Comparison of ENCODE assay signal across 21 cellular contexts in the genomic region with DNA sequence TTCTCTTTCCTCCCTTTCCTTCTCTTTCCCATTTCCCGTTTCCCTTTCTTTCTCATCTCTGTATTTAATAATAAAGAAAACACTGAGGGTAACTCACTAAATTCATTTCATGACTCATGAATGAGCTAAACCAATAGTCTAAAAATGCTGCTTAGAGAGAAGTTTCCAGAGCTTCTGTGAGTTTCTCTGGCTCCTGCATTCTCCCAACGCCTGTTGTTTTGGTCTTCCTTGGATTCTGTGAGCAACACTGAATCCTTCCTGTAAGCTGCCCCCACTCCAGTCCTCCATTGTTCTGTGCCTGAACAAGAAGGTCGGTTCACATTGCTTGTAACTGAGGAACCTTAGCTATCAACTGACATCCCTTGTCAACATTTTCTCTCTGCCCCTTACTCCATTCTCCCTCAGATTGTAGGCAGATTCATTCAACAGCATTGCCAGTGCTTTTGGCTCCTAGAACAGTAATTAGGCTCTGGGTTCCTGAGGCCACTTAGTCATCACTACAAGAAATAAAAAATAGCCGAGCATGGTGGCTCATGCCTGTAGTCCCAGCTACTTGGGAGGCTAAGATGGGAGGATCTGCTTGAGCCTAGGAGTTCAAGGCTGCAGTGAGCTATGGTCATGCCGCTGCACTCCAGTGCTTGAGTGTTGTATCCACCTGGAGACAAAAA.
DNase-seq lines count a peak whose midpoint lies in the region; ATAC-seq, FAIRE-seq and TF ChIP-seq lines count a peak whose summit lies in the region.
"Had no signal": no experiment of that assay in that cellular context is flagged by ENCODE, and none has a peak within 500 bp of the region (broad histone marks: within the 10 kb centered on the region; RNA-seq: fewer than 3 reads in every experiment).

No MANE protein-coding gene starts in this region.

- H3K27me3 ChIP-seq in astrocyte (ENCODE audit: insufficient read depth, low read length) (no peaks in the 10 kb centered on the region), aorta (ENCODE audit: control insufficient read depth in 1 of 2, insufficient read depth in 2 of 2, low read length in 1 of 2) (no peaks in the 10 kb centered on the region)
- H3K27me3 ChIP-seq: BLaER1, body of pancreas, MG63, right lobe of liver, uterus had no signal

- H2AFZ ChIP-seq in astrocyte (ENCODE audit: low read depth, low read length) = peak overlapping the region; percentile 38

- TF ChIP-seq CTCF in astrocyte (IDR thresholded peaks at IDR 0.05; ENCODE audit: insufficient read depth, low read depth, low read length) (no peak), fibroblast of villous mesenchyme (IDR thresholded peaks at IDR 0.05; ENCODE audit: insufficient read depth, low read depth, low read length) (no peak), GM10266 (IDR thresholded peaks at IDR 0.05; ENCODE audit: control insufficient read depth, insufficient read depth, low read depth, missing control alignments) (no peak)

- intact Hi-C loops in aorta (cut with DNase I) = loop anchor here (5.0 kb wide), 2 partner anchors 40 to 90 kb away; no protein-coding TSS in a partner anchor

- peak overlapping the region; percentile 7 for H3K4me2 ChIP-seq in astrocyte (ENCODE audit: low read length)
- H3K4me2 ChIP-seq: BLaER1 had no signal

- H3K4me1 ChIP-seq in astrocyte (ENCODE audit: insufficient read depth, low read length) (peaks cover 7% of the 10 kb centered on the region), aorta (ENCODE audit: control insufficient read depth in 1 of 2, insufficient read depth in 2 of 2, low read length in 2 of 2) (peaks cover 2 to 9% of the 10 kb centered on the region in 2 donors)
- H3K4me1 ChIP-seq: BLaER1, body of pancreas, uterus had no signal

- peaks cover 6% of the 10 kb centered on the region for H3K4me1 Mint-ChIP-seq in astrocyte (ENCODE audit: low read depth, unreplicated experiment)
- H3K4me1 Mint-ChIP-seq in activated T-cell treated with anti-CD3 and anti-CD28 coated beads, Interleukin-2, amount 50 U/mL, for 4 hours (ENCODE audit: low read depth) = no peaks in the 10 kb centered on the region

- peak overlapping the region; percentile 86 for H3K27ac Mint-ChIP-seq in astrocyte (ENCODE audit: unreplicated experiment)
- no peak overlapping the region for H3K27ac Mint-ChIP-seq in activated naive CD4-positive, alpha-beta T cell treated with anti-CD3 and anti-CD28 coated beads, Interleukin-2, amount 50 U/mL, for 72 hours
- H3K27ac Mint-ChIP-seq: activated naive CD4-positive, alpha-beta T cell treated with anti-CD3 and anti-CD28 coated beads for 36 hours had no signal

- H4K20me1 ChIP-seq in astrocyte (ENCODE audit: insufficient read depth, low read length) = no peaks in the 10 kb centered on the region
- H4K20me1 ChIP-seq: BLaER1 had no signal

- no peak for FAIRE-seq in astrocyte (lab: Jason Lieb, UNC)
- FAIRE-seq: D721Med, HepG2 had no signal

- peak overlapping the region; percentile 7 for H3K9ac ChIP-seq in astrocyte (ENCODE audit: low read length)
- H3K9ac ChIP-seq: BLaER1 had no signal

- DNase-seq in HCEC 1CT (peak; percentile 35), astrocyte (ENCODE audit: low read depth) (peak; percentile 39), fibroblast of villous mesenchyme (ENCODE audit: low read depth) (peak; percentile 28), aorta (no peak), GM10266 (ENCODE audit: extremely low spot score) (no peak)
- DNase-seq in activated naive CD4-positive, alpha-beta T cell treated with anti-CD3 and anti-CD28 coated beads, Interleukin-2, amount 50 U/mL, for 72 hours (ENCODE audit: low spot score in 2 of 2) = no peak
- no peak for DNase-seq in activated T-cell treated with anti-CD3 and anti-CD28 coated beads, Interleukin-2, amount 50 U/mL, for 4 hours
- DNase-seq: activated CD4-positive, alpha-beta T cell treated with anti-CD3 and anti-CD28 coated beads, Interleukin-2, amount 50 U/mL, for 1 hour; activated naive CD4-positive, alpha-beta T cell treated with anti-CD3 and anti-CD28 coated beads for 36 hours; body of pancreas; head of caudate nucleus; MG63; NCI-H1436 treated with DMSO at 0.1 percent for 48 hours; NCI-H774; occipital lobe; right lobe of liver; uterus had no signal

- H3K79me2 ChIP-seq in astrocyte (ENCODE audit: insufficient read depth, low read length) = no peaks in the 10 kb centered on the region

- H3K36me3 ChIP-seq in astrocyte (ENCODE audit: insufficient read depth, low read length) = no peaks in the 10 kb centered on the region
- H3K36me3 ChIP-seq in aorta (ENCODE audit: control insufficient read depth in 1 of 2, insufficient read depth in 2 of 2, low read length in 1 of 2) = no peaks in the 10 kb centered on the region
- H3K36me3 ChIP-seq: BLaER1, MG63, right lobe of liver, uterus had no signal

- H3K4me3 ChIP-seq in astrocyte (ENCODE audit: insufficient read depth, low read depth, low read length) (no peak overlapping the region), fibroblast of villous mesenchyme (ENCODE audit: low read depth, low read length) (no peak overlapping the region), aorta (ENCODE audit: low read length in 2 of 2) (no peak overlapping the region)
- H3K4me3 ChIP-seq: BLaER1, body of pancreas, MG63, right lobe of liver, SK-N-MC, uterus had no signal

- H3K9me3 Mint-ChIP-seq in astrocyte (ENCODE audit: unreplicated experiment) = peaks cover 2% of the 10 kb centered on the region
- H3K9me3 Mint-ChIP-seq in activated naive CD4-positive, alpha-beta T cell treated with anti-CD3 and anti-CD28 coated beads, Interleukin-2, amount 50 U/mL, for 72 hours = peaks cover 16 to 18% of the 10 kb centered on the region in 2 donors
- peaks cover 6% of the 10 kb centered on the region for H3K9me3 Mint-ChIP-seq in activated T-cell treated with anti-CD3 and anti-CD28 coated beads, Interleukin-2, amount 50 U/mL, for 4 hours
- H3K9me3 Mint-ChIP-seq: activated naive CD4-positive, alpha-beta T cell treated with anti-CD3 and anti-CD28 coated beads for 36 hours had no signal

- no peak overlapping the region for H3K4me3 Mint-ChIP-seq in astrocyte (ENCODE audit: unreplicated experiment)
- H3K4me3 Mint-ChIP-seq in activated T-cell treated with anti-CD3 and anti-CD28 coated beads, Interleukin-2, amount 50 U/mL, for 4 hours = no peak overlapping the region
- H3K4me3 Mint-ChIP-seq: activated naive CD4-positive, alpha-beta T cell treated with anti-CD3 and anti-CD28 coated beads for 36 hours had no signal

- 37 to 40% methylated on average over 5 of the region's 5 CpGs for WGBS in aorta, 2 donors

- H3K27me3 Mint-ChIP-seq in astrocyte (ENCODE audit: low read depth, unreplicated experiment) = peaks cover 13% of the 10 kb centered on the region
- H3K27me3 Mint-ChIP-seq in activated T-cell treated with anti-CD3 and anti-CD28 coated beads, Interleukin-2, amount 50 U/mL, for 4 hours (ENCODE audit: low read depth) = no peaks in the 10 kb centered on the region

- no peak for ATAC-seq in aorta (ENCODE audit: low FRiP score)
- no peak for ATAC-seq in activated naive CD4-positive, alpha-beta T cell treated with anti-CD3 and anti-CD28 coated beads, Interleukin-2, amount 50 U/mL, for 72 hours
- ATAC-seq in activated T-cell treated with anti-CD3 and anti-CD28 coated beads, Interleukin-2, amount 50 U/mL, for 4 hours = no peak
- ATAC-seq: body of pancreas, HepG2, right lobe of liver had no signal

- peak overlapping the region; percentile 48 for H3K27ac ChIP-seq in astrocyte (ENCODE audit: low read depth, low read length)
- H3K27ac ChIP-seq in aorta (ENCODE audit: low read depth in 1 of 2, low read length in 2 of 2) = peak overlapping the region; percentile 73 to 90
- H3K27ac ChIP-seq: BLaER1, body of pancreas, right lobe of liver, SK-N-MC, uterus had no signal

- H3K9me3 ChIP-seq in astrocyte (ENCODE audit: insufficient read depth, low read depth, low read length) (no peaks in the 10 kb centered on the region), aorta (ENCODE audit: control insufficient read depth, low read length) (no peaks in the 10 kb centered on the region)
- H3K9me3 ChIP-seq: BLaER1, body of pancreas, MG63, right lobe of liver, uterus had no signal

- no peaks in the 10 kb centered on the region for H3K36me3 Mint-ChIP-seq in astrocyte (ENCODE audit: low read depth, unreplicated experiment)
- no peaks in the 10 kb centered on the region for H3K36me3 Mint-ChIP-seq in activated naive CD4-positive, alpha-beta T cell treated with anti-CD3 and anti-CD28 coated beads, Interleukin-2, amount 50 U/mL, for 72 hours
- no peaks in the 10 kb centered on the region for H3K36me3 Mint-ChIP-seq in activated T-cell treated with anti-CD3 and anti-CD28 coated beads, Interleukin-2, amount 50 U/mL, for 4 hours (ENCODE audit: insufficient read depth)

Comparison
In these comparisons a context has a peak if more than half of its experiments do, and no peak if none do; other contexts are left out.
1. DNase-seq: peak in HCEC 1CT (single experiment), astrocyte (single experiment) and fibroblast of villous mesenchyme (single experiment); none in aorta (0 of 2), activated naive CD4-positive, alpha-beta T cell treated with anti-CD3 and anti-CD28 coated beads, Interleukin-2, amount 50 U/mL, for 72 hours (0 of 2), GM10266 (single experiment) and activated T-cell treated with anti-CD3 and anti-CD28 coated beads, Interleukin-2, amount 50 U/mL, for 4 hours (single experiment).